Comparison of ENCODE assay signal across 9 cellular contexts in the genomic region with DNA sequence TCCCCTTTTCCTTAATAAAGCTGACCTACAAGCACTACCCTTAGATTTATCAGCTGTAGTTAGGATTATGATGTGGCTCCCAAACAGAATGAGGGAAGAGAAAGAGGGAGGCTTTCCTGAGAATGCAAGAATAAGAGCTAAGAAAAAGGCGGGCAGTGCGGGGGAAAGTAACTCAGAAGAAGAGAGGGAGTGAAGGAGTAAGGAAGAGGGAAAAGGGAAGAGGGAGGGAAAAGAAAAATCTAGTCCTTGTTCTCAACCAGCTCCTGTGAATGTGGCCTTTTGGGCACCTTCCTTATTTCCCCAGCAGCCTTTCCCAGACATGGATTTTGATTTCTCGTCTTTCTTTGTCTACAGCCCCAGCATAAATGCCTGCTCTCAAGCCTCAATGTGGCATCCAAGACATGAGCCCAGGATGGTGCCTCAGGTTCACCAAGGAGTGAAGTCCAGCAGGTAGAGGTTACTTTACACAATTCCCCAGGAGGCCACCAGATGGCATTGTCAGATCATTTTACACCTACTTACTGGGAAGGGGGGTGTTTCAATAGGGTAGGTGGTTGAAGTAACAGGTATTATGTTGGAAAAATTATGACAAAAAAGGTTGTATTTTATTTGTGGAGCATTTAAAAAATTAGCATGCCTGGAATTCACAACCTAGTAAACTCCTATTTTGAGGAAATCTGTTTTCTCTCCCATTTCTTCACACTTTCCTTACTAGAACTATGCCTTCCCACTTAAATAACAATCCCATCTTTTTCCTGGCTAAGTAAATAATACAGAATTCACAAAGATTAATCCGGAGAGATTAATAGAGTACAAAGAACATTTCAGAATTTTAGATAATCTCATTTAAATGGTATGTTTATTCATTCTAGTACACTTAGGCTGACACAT.
A peak's percentile ranks its signal among the peaks of the same experiment; 100 is the strongest.
DNase-seq lines count a peak whose midpoint lies in the region; ATAC-seq, FAIRE-seq and TF ChIP-seq lines count a peak whose summit lies in the region.
"Had no signal": no experiment of that assay in that cellular context is flagged by ENCODE, and none has a peak within 500 bp of the region (broad histone marks: within the 10 kb centered on the region; RNA-seq: fewer than 3 reads in every experiment).

No MANE protein-coding gene starts in this region.

- peaks cover 4% of the 10 kb centered on the region for H4K20me1 ChIP-seq in astrocyte (ENCODE audit: insufficient read depth, low read length)

- no peak overlapping the region for H3K4me3 Mint-ChIP-seq in astrocyte (ENCODE audit: unreplicated experiment)

- intact Hi-C loops in Panc1 (cut with micrococcal nuclease; ENCODE audit: unreplicated experiment) = loop anchor here (1.0 to 2.0 kb wide), 3 partner anchors 37 to 119 kb away; partner anchors contain the start of gene RPP30

- ATAC-seq in HG02938 (IDR thresholded peaks at IDR 0.05; ENCODE audit: unreplicated experiment) (peak; percentile 88), Panc1 (peak; percentile 95)

- H3K79me2 ChIP-seq in astrocyte (ENCODE audit: insufficient read depth, low read length) = no peaks in the 10 kb centered on the region

- H3K4me3 ChIP-seq in Panc1 (ENCODE audit: low read depth in 2 of 2, low read length in 2 of 2) (no peak overlapping the region), astrocyte (ENCODE audit: insufficient read depth, low read depth, low read length) (no peak overlapping the region)

- FAIRE-seq in A204.1 (lab: Jason Lieb, UNC) (peak; percentile 21), astrocyte (lab: Jason Lieb, UNC) (no peak)

- no peaks in the 10 kb centered on the region for H3K9me3 Mint-ChIP-seq in astrocyte (ENCODE audit: unreplicated experiment)

- no peak overlapping the region for H3K27ac Mint-ChIP-seq in astrocyte (ENCODE audit: unreplicated experiment)

- no TSS peak for BruUV-seq in Panc1 (replicated peaks; lab: Mats Ljungman, UMichigan)

- DNase-seq in GM10266 (ENCODE audit: extremely low spot score) (peak; percentile 49), Panc1 (ENCODE audit: low read depth, low spot score) (peak; percentile 38), astrocyte (ENCODE audit: low read depth) (no peak), islet precursor cell (peak; percentile 83), SHP77 treated with DMSO at 0.1 percent for 48 hours (lab: John Stamatoyannopoulos, UW) (no peak)
- DNase-seq in stimulated activated CD4-positive, alpha-beta T cell treated with anti-CD3 and anti-CD28 coated beads, Interleukin-4, amount 100 ng/mL, for 24 hours = peak; percentile 40
- DNase-seq: left cardiac atrium had no signal

- no peak overlapping the region for H2AFZ ChIP-seq in astrocyte (ENCODE audit: low read depth, low read length)

- peaks cover 5% of the 10 kb centered on the region for H3K27me3 Mint-ChIP-seq in astrocyte (ENCODE audit: low read depth, unreplicated experiment)

- H3K36me3 ChIP-seq in Panc1 (ENCODE audit: control insufficient read depth, insufficient read depth, low read length) (no peaks in the 10 kb centered on the region), astrocyte (ENCODE audit: insufficient read depth, low read length) (no peaks in the 10 kb centered on the region)

- H3K27me3 ChIP-seq in Panc1 (ENCODE audit: control insufficient read depth, insufficient read depth, low read length) (peaks cover 2% of the 10 kb centered on the region), astrocyte (ENCODE audit: insufficient read depth, low read length) (no peaks in the 10 kb centered on the region)

- H3K4me1 ChIP-seq in Panc1 (ENCODE audit: control insufficient read depth, insufficient read depth, low read length) = no peaks in the 10 kb centered on the region
- H3K4me1 ChIP-seq in astrocyte (ENCODE audit: insufficient read depth, low read length) = no peaks in the 10 kb centered on the region

- CTCF ChIA-PET in Panc1 (lab: Charles Lee) = interaction anchor here (0.9 to 1.4 kb wide), 2 partner anchors 37 to 112 kb away, joined by 3 read pairs; no protein-coding TSS in a partner anchor

- no peak overlapping the region for H3K9ac ChIP-seq in astrocyte (ENCODE audit: low read length)

- in situ Hi-C loops in Panc1 (cut with HindIII; ENCODE audit: low pct_unique_long_range_greater_than_20kb, low sequenced_read_pairs) = no loop called here

- H3K36me3 Mint-ChIP-seq in astrocyte (ENCODE audit: low read depth, unreplicated experiment) = no peaks in the 10 kb centered on the region

- H3K9me3 ChIP-seq in Panc1 (ENCODE audit: control insufficient read depth, insufficient read depth, low read depth, low read length) (no peaks in the 10 kb centered on the region), astrocyte (ENCODE audit: insufficient read depth, low read depth, low read length) (no peaks in the 10 kb centered on the region)

- H3K27ac ChIP-seq in Panc1 (ENCODE audit: low read length) = no peak overlapping the region
- H3K27ac ChIP-seq in astrocyte (ENCODE audit: low read depth, low read length) = no peak overlapping the region

- no peak overlapping the region for H3K4me2 ChIP-seq in astrocyte (ENCODE audit: low read length)

- TF ChIP-seq CTCF in GM10266 (IDR thresholded peaks at IDR 0.05; ENCODE audit: control insufficient read depth, insufficient read depth, low read depth, missing control alignments) = peak; percentile 72
- peak; percentile 85 for TF ChIP-seq CTCF in Panc1 (IDR thresholded peaks at IDR 0.05)
- peak; percentile 68 for TF ChIP-seq CTCF in astrocyte (IDR thresholded peaks at IDR 0.05; ENCODE audit: insufficient read depth, low read depth, low read length)

- H3K4me1 Mint-ChIP-seq in astrocyte (ENCODE audit: low read depth, unreplicated experiment) = no peaks in the 10 kb centered on the region

- POLR2A ChIA-PET in Panc1 (lab: Charles Lee) = no interaction called here

Comparison
In these comparisons a context has a peak if more than half of its experiments do, and no peak if none do; other contexts are left out.
1. DNase-seq: peak in GM10266 (single experiment), Panc1 (single experiment), islet precursor cell (single experiment) and stimulated activated CD4-positive, alpha-beta T cell treated with anti-CD3 and anti-CD28 coated beads, Interleukin-4, amount 100 ng/mL, for 24 hours (single experiment); none in astrocyte (single experiment) and SHP77 treated with DMSO at 0.1 percent for 48 hours (single experiment).
2. Peak in every context shown above with its lines, with median percentiles within 50 percentile points of each other: CTCF ChIP-seq.